Comparison of ENCODE assay signal across 21 cellular contexts in the genomic region with DNA sequence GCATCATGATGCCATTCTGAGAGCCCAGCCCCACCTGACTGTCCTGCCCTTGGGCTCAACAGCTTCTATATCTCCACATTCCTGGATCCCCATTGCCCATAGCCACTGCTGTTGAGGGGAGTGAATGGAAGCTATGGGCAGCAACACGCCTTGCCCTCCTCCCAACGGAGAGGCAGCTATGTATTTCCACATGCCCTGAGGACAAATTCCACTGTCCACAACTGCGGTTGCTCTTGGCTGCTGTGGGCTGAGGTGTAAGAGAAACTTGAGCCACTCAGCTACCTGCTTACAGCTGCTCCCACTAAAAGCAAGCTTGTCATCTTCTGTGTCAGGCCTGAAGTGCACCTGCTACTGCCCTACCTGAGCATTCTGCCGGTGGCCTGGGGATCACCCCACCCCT.
A peak's percentile ranks its signal among the peaks of the same experiment; 100 is the strongest.
DNase-seq lines count a peak whose midpoint lies in the region; ATAC-seq and TF ChIP-seq lines count a peak whose summit lies in the region.
"Had no signal": no experiment of that assay in that cellular context is flagged by ENCODE, and none has a peak within 500 bp of the region (broad histone marks: within the 10 kb centered on the region; RNA-seq: fewer than 3 reads in every experiment).

No MANE protein-coding gene starts in this region.

- H3K36me3 Mint-ChIP-seq in MCF 10A (ENCODE audit: insufficient read depth, unreplicated experiment): no peaks in the 10 kb centered on the region
- H3K36me3 Mint-ChIP-seq: CD4-positive, CD25-positive, alpha-beta regulatory T cell; CD8-positive, alpha-beta T cell had no signal

- DNase-seq in MCF 10A (ENCODE audit: unreplicated experiment) (peak; percentile 9), breast epithelium (ENCODE audit: low spot score in 2 of 2) (no peak), PC-3 (peak; percentile 27), foreskin keratinocyte (peak; percentile 10 to 53), upper lobe of right lung (no peak), GOT3 (lab: John Stamatoyannopoulos, UW) (no peak), ascending aorta (ENCODE audit: low spot score in 2 of 2) (no peak), HuH-7 (ENCODE audit: low spot score) (no peak)
- DNase-seq: CD4-positive, CD25-positive, alpha-beta regulatory T cell; CD8-positive, alpha-beta T cell; DMS153; DND-41; GM23248; H9 had no signal

- no peak overlapping the region for H3K9ac ChIP-seq in PC-3 (ENCODE audit: low read length)
- H3K9ac ChIP-seq: BLaER1, GM23248 had no signal

- no peaks in the 10 kb centered on the region for H3K27me3 Mint-ChIP-seq in MCF 10A (ENCODE audit: insufficient read depth, unreplicated experiment)

- no peaks in the 10 kb centered on the region for H3K36me3 ChIP-seq in breast epithelium
- H3K36me3 ChIP-seq in PC-3 (ENCODE audit: low read depth, low read length): no peaks in the 10 kb centered on the region
- no peaks in the 10 kb centered on the region for H3K36me3 ChIP-seq in upper lobe of right lung
- no peaks in the 10 kb centered on the region for H3K36me3 ChIP-seq in ascending aorta
- H3K36me3 ChIP-seq: BLaER1 had no signal

- H3K4me3 ChIP-seq in breast epithelium (no peak overlapping the region), PC-3 (ENCODE audit: low read length) (no peak overlapping the region), upper lobe of right lung (no peak overlapping the region), ascending aorta (no peak overlapping the region)
- H3K4me3 ChIP-seq: BLaER1, GM12878, GM23248 had no signal

- no peaks in the 10 kb centered on the region for H3K4me1 Mint-ChIP-seq in MCF 10A (ENCODE audit: insufficient read depth, unreplicated experiment)
- H3K4me1 Mint-ChIP-seq: B cell; CD4-positive, CD25-positive, alpha-beta regulatory T cell; H9 had no signal

- POLR2A ChIA-PET in MCF 10A (lab: Yijun Ruan, JAX) (interaction anchor here (0.7 kb wide), 1 partner anchor 542 kb away, joined by 3 read pairs; no protein-coding TSS in a partner anchor), PC-3 (lab: Charles Lee; ENCODE audit: unreplicated experiment) (no interaction called here)

- H4K20me1 ChIP-seq in PC-3 (ENCODE audit: low read length): no peaks in the 10 kb centered on the region
- H4K20me1 ChIP-seq: BLaER1 had no signal

- CTCF ChIA-PET in MCF 10A (lab: Yijun Ruan, JAX) (interaction anchor here (0.7 kb wide), 1 partner anchor 111 kb away, joined by 3 read pairs; no protein-coding TSS in a partner anchor), PC-3 (lab: Charles Lee) (no interaction called here)

- no TSS peak for BruUV-seq in MCF 10A (replicated peaks; lab: Mats Ljungman, UMichigan)
- BruUV-seq in PC-3 (replicated peaks; lab: Mats Ljungman, UMichigan): no TSS peak

- H3K79me2 ChIP-seq in PC-3 (ENCODE audit: low read length): no peaks in the 10 kb centered on the region

- no peak overlapping the region for H3K27ac Mint-ChIP-seq in MCF 10A (ENCODE audit: low read depth, unreplicated experiment)
- H3K27ac Mint-ChIP-seq: B cell; CD4-positive, CD25-positive, alpha-beta regulatory T cell; CD8-positive, alpha-beta T cell; H9 had no signal

- no peaks in the 10 kb centered on the region for H3F3A ChIP-seq in PC-3 (ENCODE audit: low read length, unreplicated experiment)

- ATAC-seq in PC-3: no peak
- ATAC-seq in foreskin keratinocyte: peak; percentile 24
- peak; percentile 15 for ATAC-seq in upper lobe of right lung
- ATAC-seq: CD8-positive, alpha-beta T cell; GM12878; HCT116 had no signal

- H3K9me3 Mint-ChIP-seq in MCF 10A (ENCODE audit: unreplicated experiment): peaks cover 17% of the 10 kb centered on the region

- no peaks in the 10 kb centered on the region for H3K27me3 ChIP-seq in breast epithelium
- H3K27me3 ChIP-seq in PC-3 (ENCODE audit: low read length): no peaks in the 10 kb centered on the region
- H3K27me3 ChIP-seq in foreskin keratinocyte: no peaks in the 10 kb centered on the region
- no peaks in the 10 kb centered on the region for H3K27me3 ChIP-seq in upper lobe of right lung
- H3K27me3 ChIP-seq in ascending aorta: no peaks in the 10 kb centered on the region
- H3K27me3 ChIP-seq: BLaER1 had no signal

- H3K4me3 Mint-ChIP-seq in MCF 10A (ENCODE audit: unreplicated experiment): no peak overlapping the region
- H3K4me3 Mint-ChIP-seq: B cell; CD4-positive, CD25-positive, alpha-beta regulatory T cell; CD8-positive, alpha-beta T cell; H9 had no signal

- no peak for TF ChIP-seq POLR2A in breast epithelium (IDR thresholded peaks at IDR 0.05)

- no peak overlapping the region for H3K4me2 ChIP-seq in PC-3 (ENCODE audit: low read length)
- H3K4me2 ChIP-seq: BLaER1 had no signal

- H3K9me2 ChIP-seq in PC-3 (replicated peaks; ENCODE audit: low read length): no peaks in the 10 kb centered on the region

- no peak overlapping the region for H2AFZ ChIP-seq in PC-3 (ENCODE audit: low read length)
- H2AFZ ChIP-seq: GM23248 had no signal

- intact Hi-C loops in MCF 10A (cut with micrococcal nuclease): no loop called here
- intact Hi-C loops in breast epithelium (cut with DNase I; ENCODE audit: low total_unique reads): no loop called here
- intact Hi-C loops in PC-3 (cut with micrococcal nuclease): no loop called here
- intact Hi-C loops in upper lobe of right lung (cut with DNase I): no loop called here
- intact Hi-C loops in ascending aorta (cut with DNase I): no loop called here

- no peak for TF ChIP-seq CTCF in MCF 10A (IDR thresholded peaks at IDR 0.05; ENCODE audit: unreplicated experiment)
- TF ChIP-seq CTCF in breast epithelium (IDR thresholded peaks at IDR 0.05): no peak
- TF ChIP-seq CTCF in PC-3 (conservative IDR thresholded peaks at IDR 0.05; ENCODE audit: low read depth, low read length): no peak
- TF ChIP-seq CTCF in foreskin keratinocyte (conservative IDR thresholded peaks at IDR 0.05): no peak
- no peak for TF ChIP-seq CTCF in upper lobe of right lung (IDR thresholded peaks at IDR 0.05)
- no peak for TF ChIP-seq CTCF in ascending aorta (IDR thresholded peaks at IDR 0.05)

- H3K4me1 ChIP-seq in breast epithelium (no peaks in the 10 kb centered on the region), PC-3 (ENCODE audit: insufficient read depth, low read length) (no peaks in the 10 kb centered on the region), foreskin keratinocyte (no peaks in the 10 kb centered on the region), upper lobe of right lung (no peaks in the 10 kb centered on the region), ascending aorta (no peaks in the 10 kb centered on the region)
- H3K4me1 ChIP-seq: BLaER1, Caco-2 had no signal

- H3K27ac ChIP-seq in breast epithelium (no peak overlapping the region), PC-3 (ENCODE audit: low read length) (no peak overlapping the region), foreskin keratinocyte (no peak overlapping the region), upper lobe of right lung (no peak overlapping the region), ascending aorta (no peak overlapping the region)
- H3K27ac ChIP-seq: 22Rv1, BLaER1, C4-2B, GM23248 had no signal

- H3K9me3 ChIP-seq in breast epithelium: peaks cover 15 to 41% of the 10 kb centered on the region in 2 donors
- H3K9me3 ChIP-seq in PC-3 (ENCODE audit: low read length): no peaks in the 10 kb centered on the region
- peaks cover 14% of the 10 kb centered on the region for H3K9me3 ChIP-seq in upper lobe of right lung
- H3K9me3 ChIP-seq in ascending aorta: peaks cover 0 to 6% of the 10 kb centered on the region in 2 donors
- H3K9me3 ChIP-seq: Caco-2 had no signal

Comparison
In these comparisons a context has a peak if more than half of its experiments do, and no peak if none do; other contexts are left out.
1. DNase-seq: peak in MCF 10A (single experiment), PC-3 (single experiment) and foreskin keratinocyte (2 of 2); none in breast epithelium (0 of 2), upper lobe of right lung (single experiment), GOT3 (single experiment), ascending aorta (0 of 2) and HuH-7 (single experiment).